In the genomic region with DNA sequence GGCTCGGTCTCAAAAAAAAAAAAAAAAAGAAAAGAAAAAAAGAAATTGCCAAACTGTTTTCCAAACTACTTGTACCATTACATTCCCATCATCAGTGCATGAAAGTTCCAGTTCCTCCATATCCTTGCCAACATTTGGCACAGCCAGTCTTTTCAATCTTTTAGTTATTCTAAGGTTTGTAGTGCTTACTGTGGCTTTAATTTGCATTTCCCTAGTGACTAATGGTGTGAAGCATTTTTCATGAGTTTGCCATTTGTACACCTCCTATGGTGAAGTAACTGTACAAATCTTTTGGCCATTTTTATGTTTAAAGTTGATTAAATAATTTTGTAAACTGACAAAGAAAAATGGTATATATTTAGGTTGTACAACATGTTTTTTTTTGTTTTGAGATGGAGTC, we compare ENCODE assay signal across 12 cellular contexts.
"Had no signal": no experiment of that assay in that cellular context is flagged by ENCODE, and none has a peak within 500 bp of the region (broad histone marks: within the 10 kb centered on the region; RNA-seq: fewer than 3 reads in every experiment).

No MANE protein-coding gene starts in this region.

- DNase-seq: activated CD4-positive, alpha-beta T cell treated with anti-CD3 and anti-CD28 coated beads, Interleukin-2, amount 50 U/mL, for 48 hours; activated naive CD4-positive, alpha-beta T cell treated with anti-CD3 and anti-CD28 coated beads for 36 hours; kidney; sigmoid colon; stimulated activated CD4-positive, alpha-beta T cell treated with anti-CD3 and anti-CD28 coated beads, Interleukin-2, amount 100 ng/mL, for 24 hours; stimulated activated naive CD4-positive, alpha-beta T cell; substantia nigra; SW 1271; transverse colon had no signal

- H3K27ac ChIP-seq: gastroesophageal sphincter, sigmoid colon, transverse colon had no signal

- H3K27me3 ChIP-seq: gastroesophageal sphincter, sigmoid colon, transverse colon had no signal

- H3K27ac Mint-ChIP-seq: activated naive CD4-positive, alpha-beta T cell treated with anti-CD3 and anti-CD28 coated beads for 36 hours; T-helper 2 cell treated with Interferon-gamma antibody and Interleukin-4, amounts not matched to agents 5 μg/mL and 100 μg/mL, for 36 hours had no signal

- ATAC-seq: activated CD4-positive, CD25-positive, alpha-beta regulatory T cell treated with anti-CD3 and anti-CD28 coated beads, Interleukin-2, amount 50 U/mL, for 24 hours; gastroesophageal sphincter had no signal

- H3K4me1 ChIP-seq: gastroesophageal sphincter, sigmoid colon, transverse colon had no signal

- H3K9me3 ChIP-seq: gastroesophageal sphincter, sigmoid colon, transverse colon had no signal

- H3K4me3 Mint-ChIP-seq: activated naive CD4-positive, alpha-beta T cell treated with anti-CD3 and anti-CD28 coated beads for 36 hours; T-helper 2 cell treated with Interferon-gamma antibody and Interleukin-4, amounts not matched to agents 5 μg/mL and 100 μg/mL, for 36 hours had no signal

- H3K4me3 ChIP-seq: gastroesophageal sphincter, sigmoid colon, transverse colon had no signal

- H3K9me3 Mint-ChIP-seq: activated naive CD4-positive, alpha-beta T cell treated with anti-CD3 and anti-CD28 coated beads for 36 hours; T-helper 2 cell treated with Interferon-gamma antibody and Interleukin-4, amounts not matched to agents 5 μg/mL and 100 μg/mL, for 36 hours had no signal
